Comparison of ENCODE assay signal across 8 cellular contexts in the genomic region with DNA sequence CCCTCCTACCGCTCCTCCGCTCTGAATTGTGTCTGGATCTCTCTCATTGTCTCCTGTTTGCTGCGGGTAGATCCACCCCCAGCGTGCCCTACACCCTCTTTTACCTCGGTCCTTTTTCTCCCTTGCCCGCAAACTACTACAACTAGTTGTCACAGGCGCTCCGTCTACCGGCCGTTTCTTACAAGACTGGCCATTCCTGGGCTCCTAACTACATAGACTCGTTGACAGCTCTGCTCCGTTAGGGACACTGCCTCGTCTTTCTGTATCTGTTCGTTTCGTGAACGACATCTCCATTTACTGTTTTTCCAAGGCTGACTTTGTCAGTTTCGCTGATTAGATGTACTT. TPM values are rescaled to one million over a fixed set of nuclear protein-coding genes. Genes with fewer than 3 reads are reported as not detected.
A peak's percentile ranks its signal among the peaks of the same experiment; 100 is the strongest.
DNase-seq lines count a peak whose midpoint lies in the region; ATAC-seq, FAIRE-seq and TF ChIP-seq lines count a peak whose summit lies in the region.

No MANE protein-coding gene starts in this region.

- WGBS in K562 (ENCODE audit: insufficient coverage, low coverage, missing lambda C conversion rate): under 1% methylated on average over 17 of the region's 17 CpGs

- TF ChIP-seq CTCF in K562 (IDR thresholded peaks at IDR 0.05 in 2 of 3, conservative IDR thresholded peaks at IDR 0.05 in 1 of 3; ENCODE audit: insufficient read depth in 2 of 3, low read depth in 1 of 3, low read length in 3 of 3) (peak; percentile 43 to 53 (median 52)), retinal pigment epithelial cell (conservative IDR thresholded peaks at IDR 0.05; ENCODE audit: low read depth, low read length) (peak; percentile 52)

- peaks cover 18% of the 10 kb centered on the region; the same call in 2 of the 3 replicates for H3K36me3 ChIP-seq in K562 (ENCODE audit: control insufficient read depth, insufficient read depth, low read length)
- no peaks in the 10 kb centered on the region for H3K36me3 ChIP-seq in iPS-15b (ENCODE audit: control insufficient read depth, insufficient read depth, low read length)

- no peak for TF ChIP-seq POLR2A in K562 (conservative IDR thresholded peaks at IDR 0.05)

- CTCF ChIA-PET in K562 (lab: Yijun Ruan, JAX; ENCODE audit: low intra/inter-chr PET ratio): no interaction called here

- peak overlapping the region; percentile 77; the same call in 2 of the 3 replicates for H3K27ac ChIP-seq in K562 (ENCODE audit: extremely low read depth, low read depth, low read length)

- no peaks in the 10 kb centered on the region for H3K27me3 ChIP-seq in K562 (ENCODE audit: control insufficient read depth in 2 of 2, insufficient read depth in 2 of 2, low read length in 2 of 2)
- peaks cover 2% of the 10 kb centered on the region for H3K27me3 ChIP-seq in iPS-15b (ENCODE audit: control insufficient read depth, insufficient read depth, low read length)

- TF ChIP-seq EP300 in K562 (IDR thresholded peaks at IDR 0.05; ENCODE audit: low read length): no peak

- DNase-seq in CD1c-positive myeloid dendritic cell (ENCODE audit: extremely low spot score) (peak; percentile 30), RPMI8226 (peak; percentile 73), K562 (ENCODE audit: extremely low read depth in 1 of 4, low spot score in 3 of 4) (peak; percentile 47 to 75 (median 50)), retinal pigment epithelial cell (ENCODE audit: low read depth) (peak; percentile 4)
- no peak for DNase-seq in NK-92 treated with Interleukin-12 subunit alpha and Interleukin-12 subunit beta, amount 100 ng/mL, for 24 hours (lab: John Stamatoyannopoulos, UW)

- in situ Hi-C loops in K562 (cut with MboI): no loop called here

- H3K9me3 ChIP-seq in K562 (replicated peaks; ENCODE audit: control insufficient read depth, insufficient read depth, low read depth, low read length) (no peaks in the 10 kb centered on the region), iPS-15b (ENCODE audit: control insufficient read depth, insufficient read depth, low read length) (no peaks in the 10 kb centered on the region)

- peaks cover 28% of the 10 kb centered on the region for H3K79me2 ChIP-seq in K562 (ENCODE audit: control insufficient read depth, insufficient read depth, low read length)

- peak in 1 of 2 experiments; percentile 26; a peak in 1 of 4 replicates for TF ChIP-seq RAD21 in K562 (CRISPR knock-in tag; conservative IDR thresholded peaks at IDR 0.05 in 1 of 2, IDR thresholded peaks at IDR 0.05 in 1 of 2)

- peak; percentile 51 for ATAC-seq in GM18909 (IDR thresholded peaks at IDR 0.05; ENCODE audit: poor library complexity, unreplicated experiment)
- peak; percentile 43 for ATAC-seq in HG03135 (IDR thresholded peaks at IDR 0.05; ENCODE audit: unreplicated experiment)
- ATAC-seq in K562: peak; percentile 85

- H3K9ac ChIP-seq in K562 (ENCODE audit: insufficient read depth in 1 of 2, low read depth in 2 of 2, low read length in 2 of 2): peak overlapping the region; percentile 84 to 95
- H3K9ac ChIP-seq in iPS-15b (ENCODE audit: low read depth, low read length): peak overlapping the region; percentile 83

- H3K4me3 ChIP-seq in K562 (peak overlapping the region; percentile 88), iPS-15b (ENCODE audit: low read depth, low read length) (peak overlapping the region; percentile 87), retinal pigment epithelial cell (ENCODE audit: low read length) (peak overlapping the region; percentile 95)

- peak; percentile 72 for FAIRE-seq in K562 (lab: Jason Lieb, UNC)

- H3K4me1 ChIP-seq in K562 (replicated peaks in 1 of 2; ENCODE audit: control insufficient read depth in 2 of 2, insufficient read depth in 2 of 2, low read length in 2 of 2): peaks cover 7 to 13% of the 10 kb centered on the region in 2 experiments
- H3K4me1 ChIP-seq in iPS-15b (ENCODE audit: control insufficient read depth, insufficient read depth, low read length): peaks cover 3% of the 10 kb centered on the region

- POLR2A ChIA-PET in K562 (lab: Yijun Ruan, JAX): interaction anchor here (0.7 to 3.4 kb wide), 5 partner anchors 10 to 31 kb away, joined by 6 to 19 read pairs (median 11); a partner anchor contains a TSS

- H2AFZ ChIP-seq in K562 (ENCODE audit: low read depth, low read length): peak overlapping the region; percentile 100

- no peaks in the 10 kb centered on the region for H3K9me1 ChIP-seq in K562 (ENCODE audit: control insufficient read depth, insufficient read depth, low read length)

- intact Hi-C loops in K562 (cut with micrococcal nuclease): loop anchor here (2.0 kb wide), 1 partner anchor 30 kb away; a partner anchor contains a TSS

- peaks cover 10% of the 10 kb centered on the region; the same call in 1 of the 2 replicates for H4K20me1 ChIP-seq in K562 (replicated peaks; ENCODE audit: control insufficient read depth, insufficient read depth, low read length)

- BruUV-seq in K562 (replicated peaks; lab: Mats Ljungman, UMichigan): no TSS peak

- H3K4me2 ChIP-seq in K562 (ENCODE audit: insufficient read depth, low read length): peak overlapping the region; percentile 98

TF ChIP-seq in K562, 482 proteins besides CTCF, POLR2A, EP300 and RAD21 (continues in another document):
- 0 out of 2 replicates have a peak, but pooled peaks have one; percentile 20 for TF ChIP-seq SMARCE1 (IDR thresholded peaks at IDR 0.05)
- 0 out of 2 replicates have a peak, but pooled peaks have one; percentile 30 for TF ChIP-seq HLTF (IDR thresholded peaks at IDR 0.05)

RNA-seq across cellular contexts. Expression of a gene that starts 0.8 kb away (rescaled TPM):
- total RNA-seq in K562 (2011; cell fraction: chromatin; rRNA removed; ENCODE audit: low replicate concordance): 6.2 and 11.8 TPM in 2 replicates
- 5.5 and 6.1 TPM in 2 replicates for total RNA-seq in K562 (2011; cell fraction: nucleolus; rRNA removed)
- total RNA-seq in K562 (2011; cell fraction: nucleoplasm; rRNA removed): 7.3 and 7.6 TPM in 2 replicates
- total RNA-seq in K562 (2014; rRNA removed) (3.8 and 4.4 TPM in 2 replicates), K562 (2014; rRNA removed; fragmentation: Illumina TruSeq; extraction: Trizol) (3.3 and 4.4 TPM in 2 replicates), K562 (2015; rRNA removed; fragmentation: Illumina TruSeq; extraction: Trizol) (4.1 TPM in 2 replicates), K562 (2021) (9.2 and 9.6 TPM in 2 replicates)
- polyA plus RNA-seq in K562 (2011; rRNA removed) (2.4 and 2.8 TPM in 2 replicates), K562 (2014; fragmentation: Illumina TruSeq; extraction: Trizol) (8.7 and 9.9 TPM in 2 replicates), K562 (2014; fragmentation: Nextera tagmentation; extraction: Ambion mirVana) (1 to 10 TPM; 1.5 to 2.0 TPM), K562 (2014; rRNA removed) (3.1 and 4.9 TPM in 2 replicates)
- polyA plus RNA-seq in K562 (2011; cell fraction: cytosol; rRNA removed): 1.2 TPM in 2 replicates
- 2.6 and 3.5 TPM in 2 replicates for polyA plus RNA-seq in K562 (2011; cell fraction: nucleus; rRNA removed)
- 5.6 and 6.2 TPM in 2 replicates for polyA plus RNA-seq in K562 (2012)
- polyA minus RNA-seq in K562 (2011; rRNA and poly(A)+ RNA removed): 4.2 and 4.6 TPM in 2 replicates
- polyA minus RNA-seq in K562 (2011; cell fraction: cytosol; rRNA and poly(A)+ RNA removed): 2.6 and 2.8 TPM in 2 replicates
- 6.1 and 6.3 TPM in 2 replicates for polyA minus RNA-seq in K562 (2011; cell fraction: nucleus; rRNA and poly(A)+ RNA removed)

RNA-seq across cellular contexts. Expression of a gene that starts 31.1 kb away (rescaled TPM):
- total RNA-seq in K562 (2011; cell fraction: chromatin; rRNA removed; ENCODE audit: low replicate concordance): 125 and 199 TPM in 2 replicates
- total RNA-seq in K562 (2011; cell fraction: nucleolus; rRNA removed): 102 and 104 TPM in 2 replicates
- total RNA-seq in K562 (2011; cell fraction: nucleoplasm; rRNA removed): 144 and 173 TPM in 2 replicates
- total RNA-seq in K562 (2014; rRNA removed) (356 and 389 TPM in 2 replicates), K562 (2014; rRNA removed; fragmentation: Illumina TruSeq; extraction: Trizol) (559 and 608 TPM in 2 replicates), K562 (2015; rRNA removed; fragmentation: Illumina TruSeq; extraction: Trizol) (452 and 493 TPM in 2 replicates), K562 (2021) (409 and 465 TPM in 2 replicates)
- polyA plus RNA-seq in K562 (2011; rRNA removed) (766 and 904 TPM in 2 replicates), K562 (2014; fragmentation: Illumina TruSeq; extraction: Trizol) (466 and 557 TPM in 2 replicates), K562 (2014; fragmentation: Nextera tagmentation; extraction: Ambion mirVana) (1,000 to 10,000 TPM; 1,372 to 1,475 TPM), K562 (2014; rRNA removed) (557 and 719 TPM in 2 replicates)
- 279 and 353 TPM in 2 replicates for polyA plus RNA-seq in K562 (2011; cell fraction: cytosol; rRNA removed)
- 162 and 279 TPM in 2 replicates for polyA plus RNA-seq in K562 (2011; cell fraction: nucleus; rRNA removed)
- polyA plus RNA-seq in K562 (2012): 367 and 617 TPM in 2 replicates
- 359 and 407 TPM in 2 replicates for polyA minus RNA-seq in K562 (2011; rRNA and poly(A)+ RNA removed)
- polyA minus RNA-seq in K562 (2011; cell fraction: cytosol; rRNA and poly(A)+ RNA removed): 174 and 190 TPM in 2 replicates
- 66.1 and 141 TPM in 2 replicates for polyA minus RNA-seq in K562 (2011; cell fraction: nucleus; rRNA and poly(A)+ RNA removed)

RNA-seq across cellular contexts. Expression of a gene that starts 31.3 kb away (rescaled TPM):
- total RNA-seq in K562 (2011; cell fraction: chromatin; rRNA removed; ENCODE audit: low replicate concordance): 9.9 and 21.8 TPM in 2 replicates
- total RNA-seq in K562 (2011; cell fraction: nucleolus; rRNA removed): 6.8 TPM in 2 replicates
- total RNA-seq in K562 (2011; cell fraction: nucleoplasm; rRNA removed): 12.8 and 24.7 TPM in 2 replicates
- total RNA-seq in K562 (2014; rRNA removed): 13.6 and 14.4 TPM in 2 replicates
- total RNA-seq in K562 (2014; rRNA removed; fragmentation: Illumina TruSeq; extraction: Trizol): 16.0 and 16.9 TPM in 2 replicates
- total RNA-seq in K562 (2015; rRNA removed; fragmentation: Illumina TruSeq; extraction: Trizol): 17.2 and 18.4 TPM in 2 replicates
- 9.7 and 11.7 TPM in 2 replicates for total RNA-seq in K562 (2021)
- 6.7 and 13.8 TPM in 2 replicates for polyA plus RNA-seq in K562 (2011; rRNA removed)
- polyA plus RNA-seq in K562 (2011; cell fraction: cytosol; rRNA removed): 1.2 and 1.8 TPM in 2 replicates
- polyA plus RNA-seq in K562 (2011; cell fraction: nucleus; rRNA removed): 4.2 and 5.9 TPM in 2 replicates
- polyA plus RNA-seq in K562 (2012): 12.6 and 13.0 TPM in 2 replicates
- polyA plus RNA-seq in K562 (2014; fragmentation: Illumina TruSeq; extraction: Trizol): 11.8 and 14.5 TPM in 2 replicates
- polyA plus RNA-seq in K562 (2014; fragmentation: Nextera tagmentation; extraction: Ambion mirVana): 10 to 100 TPM; 30.7 to 35.6 TPM
- polyA plus RNA-seq in K562 (2014; rRNA removed): 13.9 and 23.4 TPM in 2 replicates
- 5.2 and 5.5 TPM in 2 replicates for polyA minus RNA-seq in K562 (2011; rRNA and poly(A)+ RNA removed)
- polyA minus RNA-seq in K562 (2011; cell fraction: cytosol; rRNA and poly(A)+ RNA removed): 2.2 and 3.6 TPM in 2 replicates
- 4.4 and 7.2 TPM in 2 replicates for polyA minus RNA-seq in K562 (2011; cell fraction: nucleus; rRNA and poly(A)+ RNA removed)
